9 cellular contexts compared by ENCODE assay signal in genomic region chr5:141560141-141560540, GRCh38. TPM values are rescaled to one million over a fixed set of nuclear protein-coding genes. Genes with fewer than 3 reads are reported as not detected.
DNase-seq lines count a peak whose midpoint lies in the region; TF ChIP-seq lines count a peak whose summit lies in the region.
"Had no signal": no experiment of that assay in that cellular context is flagged by ENCODE, and none has a peak within 500 bp of the region (broad histone marks: within the 10 kb centered on the region; RNA-seq: fewer than 3 reads in every experiment).

No MANE protein-coding gene starts in this region.

- no peak overlapping the region for H3K9ac ChIP-seq in parathyroid adenoma

- TF ChIP-seq CTCF in parathyroid adenoma (IDR thresholded peaks at IDR 0.05): no peak

- peak; percentile 5 for DNase-seq in Daoy (ENCODE audit: low read depth)
- peak; percentile 88 for DNase-seq in NCI-H748 (lab: John Stamatoyannopoulos, UW; ENCODE audit: unreplicated experiment)
- peak; percentile 61 for DNase-seq in epithelial cell of prostate (ENCODE audit: low read depth, low spot score)
- no peak for DNase-seq in ecto neural progenitor cell (ENCODE audit: low spot score)
- DNase-seq in GOT3 (lab: John Stamatoyannopoulos, UW): no peak
- DNase-seq in AG08395 (ENCODE audit: low spot score): no peak
- DNase-seq in RPMI8226: no peak

- peak overlapping the region; percentile 72 for H3K4me2 ChIP-seq in parathyroid adenoma (ENCODE audit: low read length)

- H3K27me3 ChIP-seq in parathyroid adenoma (ENCODE audit: control insufficient read depth, insufficient read depth, low read length): no peaks in the 10 kb centered on the region

- peak overlapping the region; percentile 48 for H3K4me3 ChIP-seq in parathyroid adenoma (ENCODE audit: low read depth, low read length)
- H3K4me3 ChIP-seq: GM12878 had no signal

- peaks cover 27% of the 10 kb centered on the region for H3K4me1 ChIP-seq in parathyroid adenoma

- H3K27ac ChIP-seq in epithelial cell of prostate (peak overlapping the region; percentile 99), parathyroid adenoma (peak overlapping the region; percentile 89)

- peak overlapping the region; percentile 57 for H2AFZ ChIP-seq in parathyroid adenoma

- H3K79me2 ChIP-seq in parathyroid adenoma: no peaks in the 10 kb centered on the region

- H3K36me3 ChIP-seq in parathyroid adenoma (ENCODE audit: control insufficient read depth, insufficient read depth, low read length): no peaks in the 10 kb centered on the region

- H3K9me3 ChIP-seq in parathyroid adenoma (ENCODE audit: control insufficient read depth, low read length): no peaks in the 10 kb centered on the region

RNA-seq across cellular contexts. Expression of gene DIAPH1, which starts 58.7 kb away (rescaled TPM):
- total RNA-seq in Daoy (2014; rRNA removed; shearing (Covaris generic)): 40.7 and 43.5 TPM in 2 replicates

Comparison
In these comparisons a context has a peak if more than half of its experiments do, and no peak if none do; other contexts are left out.
1. DNase-seq: peak in Daoy (single experiment), NCI-H748 (single experiment) and epithelial cell of prostate (single experiment); none in ecto neural progenitor cell (single experiment), GOT3 (single experiment), AG08395 (single experiment) and RPMI8226 (single experiment).